In genomic region chr9:9942764-9943424, GRCh38 we compare ENCODE assay signal across 8 cellular contexts.
A peak's percentile ranks its signal among the peaks of the same experiment; 100 is the strongest.
DNase-seq lines count a peak whose midpoint lies in the region; ATAC-seq and TF ChIP-seq lines count a peak whose summit lies in the region.

No MANE protein-coding gene starts in this region.

- no peak overlapping the region for H3K4me3 Mint-ChIP-seq in endothelial cell (ENCODE audit: unreplicated experiment)
- no peak overlapping the region for H3K4me3 Mint-ChIP-seq in mesothelial cell of epicardium

- no peaks in the 10 kb centered on the region for H3K36me3 Mint-ChIP-seq in endothelial cell (ENCODE audit: low read depth, unreplicated experiment)
- no peaks in the 10 kb centered on the region for H3K36me3 Mint-ChIP-seq in mesothelial cell of epicardium

- no peak overlapping the region for H3K4me3 ChIP-seq in BJ (ENCODE audit: low read depth, low read length)

- peak; percentile 66 for ATAC-seq in GM18870 (IDR thresholded peaks at IDR 0.05; ENCODE audit: unreplicated experiment)
- peak; percentile 78 for ATAC-seq in HG03135 (IDR thresholded peaks at IDR 0.05; ENCODE audit: unreplicated experiment)

- CTCF ChIA-PET in BJ (lab: Yijun Ruan, JAX): interaction anchor here (0.5 to 2.2 kb wide), 9 partner anchors 8 to 1072 kb away, joined by 3 to 10 read pairs (median 3); no protein-coding TSS in a partner anchor

- H3K27ac Mint-ChIP-seq in endothelial cell (ENCODE audit: unreplicated experiment): no peak overlapping the region
- no peak overlapping the region for H3K27ac Mint-ChIP-seq in mesothelial cell of epicardium

- no peaks in the 10 kb centered on the region for H3K36me3 ChIP-seq in BJ (ENCODE audit: control insufficient read depth, insufficient read depth, low read length)

- H3K4me1 Mint-ChIP-seq in endothelial cell (ENCODE audit: unreplicated experiment) (no peaks in the 10 kb centered on the region), mesothelial cell of epicardium (peaks cover 1% of the 10 kb centered on the region)

- DNase-seq in BJ (ENCODE audit: low read depth) (peak; percentile 4), NCI-H2227 treated with DMSO at 0.1 percent for 48 hours (lab: John Stamatoyannopoulos, UW) (peak; percentile 36), endothelial cell (ENCODE audit: low spot score) (peak; percentile 81), mesothelial cell of epicardium (ENCODE audit: low spot score in 2 of 2, unreplicated experiment in 2 of 2) (peak; percentile 29 to 86)
- DNase-seq in activated CD4-positive, alpha-beta T cell treated with anti-CD3 and anti-CD28 coated beads, Interleukin-2, amount 50 U/mL, for 4 hours: peak; percentile 4 to 19
- DNase-seq in stimulated activated naive CD4-positive, alpha-beta T cell (lab: John Stamatoyannopoulos, UW): peak in 4 of 6 experiments; percentile 6 to 35 (median 6)

- POLR2A ChIA-PET in BJ (lab: Charles Lee): no interaction called here

- H3K9me3 Mint-ChIP-seq in endothelial cell (ENCODE audit: unreplicated experiment): no peaks in the 10 kb centered on the region
- H3K9me3 Mint-ChIP-seq in mesothelial cell of epicardium: no peaks in the 10 kb centered on the region

- H3K27me3 ChIP-seq in BJ (ENCODE audit: control insufficient read depth, insufficient read depth, low read length): no peaks in the 10 kb centered on the region

- no peaks in the 10 kb centered on the region for H3K27me3 Mint-ChIP-seq in endothelial cell (ENCODE audit: unreplicated experiment)
- no peaks in the 10 kb centered on the region for H3K27me3 Mint-ChIP-seq in mesothelial cell of epicardium (ENCODE audit: low read depth)

- TF ChIP-seq CTCF in BJ (IDR thresholded peaks at IDR 0.05; ENCODE audit: insufficient read depth, low read depth, low read length) (peak; percentile 89), endothelial cell (IDR thresholded peaks at IDR 0.05; ENCODE audit: unreplicated experiment) (peak; percentile 93), mesothelial cell of epicardium (IDR thresholded peaks at IDR 0.05; ENCODE audit: unreplicated experiment) (peak; percentile 90)

Comparison
In these comparisons a context has a peak if more than half of its experiments do, and no peak if none do; other contexts are left out.
1. DNase-seq: peak in every context shown above with its lines; median percentile 81 in endothelial cell; 58 in mesothelial cell of epicardium; 36 in NCI-H2227 treated with DMSO at 0.1 percent for 48 hours; 12 in activated CD4-positive, alpha-beta T cell treated with anti-CD3 and anti-CD28 coated beads, Interleukin-2, amount 50 U/mL, for 4 hours; 6 in stimulated activated naive CD4-positive, alpha-beta T cell; 4 in BJ.